1 cellular context compared by ENCODE assay signal in genomic region chr17:29243792-29244191, GRCh38.
TF ChIP-seq lines count a peak whose summit lies in the region.

No MANE protein-coding gene starts in this region.

TF ChIP-seq in H1, 55 proteins besides CTCF, POLR2A, EP300 and RAD21:
- TF ChIP-seq, protein P1, sequence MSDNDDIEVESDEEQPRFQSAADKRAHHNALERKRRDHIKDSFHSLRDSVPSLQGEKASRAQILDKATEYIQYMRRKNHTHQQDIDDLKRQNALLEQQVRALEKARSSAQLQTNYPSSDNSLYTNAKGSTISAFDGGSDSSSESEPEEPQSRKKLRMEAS (IDR thresholded peaks at IDR 0.05) = no peak
- TF ChIP-seq CEBPB (IDR thresholded peaks at IDR 0.05; ENCODE audit: low read depth, low read length) = no peak
- TF ChIP-seq TAF1 (IDR thresholded peaks at IDR 0.05; ENCODE audit: low read depth, low read length) = no peak
- TF ChIP-seq SRF (IDR thresholded peaks at IDR 0.05; ENCODE audit: low read depth, low read length) = no peak
- TF ChIP-seq TBP (IDR thresholded peaks at IDR 0.05; ENCODE audit: low read depth, low read length) = no peak
- TF ChIP-seq TEAD4 (IDR thresholded peaks at IDR 0.05; ENCODE audit: low read depth, low read length) = no peak
- no peak for TF ChIP-seq ASH2L (IDR thresholded peaks at IDR 0.05; ENCODE audit: low read length)
- TF ChIP-seq NRF1 (IDR thresholded peaks at IDR 0.05; ENCODE audit: low read depth, low read length) = no peak
- TF ChIP-seq POLR2AphosphoS5 (IDR thresholded peaks at IDR 0.05; ENCODE audit: low read depth, low read length) = no peak
- TF ChIP-seq JUN (IDR thresholded peaks at IDR 0.05; ENCODE audit: low read depth, low read length) = no peak
- no peak for TF ChIP-seq BACH1 (IDR thresholded peaks at IDR 0.05; ENCODE audit: low read length)
- TF ChIP-seq SIX5 (IDR thresholded peaks at IDR 0.05; ENCODE audit: low read depth, low read length) = no peak
- TF ChIP-seq SAP30 (IDR thresholded peaks at IDR 0.05; ENCODE audit: insufficient read depth, insufficient replicate concordance, low read length) = no peak
- no peak for TF ChIP-seq CBX8 (IDR thresholded peaks at IDR 0.05; ENCODE audit: borderline replicate concordance, low read depth, low read length)
- TF ChIP-seq BRCA1 (IDR thresholded peaks at IDR 0.05; ENCODE audit: low read depth, low read length) = no peak
- TF ChIP-seq NANOG (IDR thresholded peaks at IDR 0.05; ENCODE audit: insufficient read depth, low read depth, low read length, poor library complexity, severe bottlenecking) = no peak
- TF ChIP-seq CTBP2 (IDR thresholded peaks at IDR 0.05; ENCODE audit: borderline replicate concordance, insufficient read depth, insufficient read length, low read length) = no peak
